ENCODE assay signal across 8 cellular contexts in the genomic region with DNA sequence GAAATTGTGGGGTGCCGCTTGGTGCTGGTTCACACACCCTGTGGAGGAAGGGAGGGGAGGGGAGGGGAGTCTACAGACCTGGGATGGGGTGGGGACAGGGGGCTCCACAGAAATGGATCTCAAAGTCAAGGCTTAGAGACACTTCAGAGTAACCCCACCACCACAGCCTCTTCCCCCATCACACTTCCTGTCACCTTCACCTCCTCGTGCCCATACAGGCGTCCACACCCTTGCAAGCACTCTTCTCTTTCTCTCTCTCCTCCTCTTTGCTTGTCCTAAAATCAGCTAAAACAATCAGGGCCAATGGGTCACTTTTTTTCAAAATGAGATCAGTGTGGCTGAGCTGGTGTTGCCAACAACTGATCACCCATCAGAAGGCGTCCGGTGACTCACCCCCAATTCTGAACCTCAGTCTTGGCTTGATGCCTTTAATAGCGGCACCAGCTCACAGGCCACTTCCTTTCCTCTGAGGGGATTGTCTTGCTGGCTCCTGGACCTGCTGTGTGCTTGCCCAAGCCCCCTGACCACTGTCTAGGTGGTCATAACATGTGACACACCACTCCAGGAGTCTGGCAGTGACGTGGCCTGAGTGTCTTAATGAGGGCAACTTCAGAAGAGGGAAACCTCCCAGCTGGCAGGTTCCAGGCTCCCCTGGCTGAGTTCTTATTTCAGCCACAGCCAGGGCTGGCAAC. TPM values are rescaled to one million over a fixed set of nuclear protein-coding genes. Genes with fewer than 3 reads are reported as not detected.
A peak's percentile ranks its signal among the peaks of the same experiment; 100 is the strongest.
DNase-seq lines count a peak whose midpoint lies in the region; ATAC-seq and TF ChIP-seq lines count a peak whose summit lies in the region.

No MANE protein-coding gene starts in this region.

- no peaks in the 10 kb centered on the region for H3K9me3 Mint-ChIP-seq in naive B cell

- no peaks in the 10 kb centered on the region for H3K36me3 Mint-ChIP-seq in naive B cell

- no peak for TF ChIP-seq EP300 in ovary (IDR thresholded peaks at IDR 0.05)

- WGBS in ovary, 3 donors: 25 to 30% (median 30%) methylated on average over 7 of the region's 7 CpGs

- no peak for TF ChIP-seq CTCF in brain microvascular endothelial cell (IDR thresholded peaks at IDR 0.05; ENCODE audit: low read depth, low read length, missing control alignments)
- no peak for TF ChIP-seq CTCF in ovary (IDR thresholded peaks at IDR 0.05)
- no peak for TF ChIP-seq CTCF in GM13977 (IDR thresholded peaks at IDR 0.05; ENCODE audit: extremely low read depth, insufficient read depth, missing control alignments)

- H3K4me1 Mint-ChIP-seq in naive B cell: peaks cover 21 to 28% (median 21%) of the 10 kb centered on the region in 3 donors

- peak overlapping the region in 7 of 8 donors; percentile 42 to 86 (median 78) for H3K4me3 Mint-ChIP-seq in naive B cell

- H3K27ac Mint-ChIP-seq in naive B cell: no peak overlapping the region

- DNase-seq in HCEC 1CT (peak; percentile 84), SKM-1 (lab: John Stamatoyannopoulos, UW; ENCODE audit: unreplicated experiment) (peak; percentile 54), brain microvascular endothelial cell (peak; percentile 60), naive B cell (no peak), ovary (no peak), HuH-7 (ENCODE audit: low spot score) (no peak), GM13977 (ENCODE audit: low spot score) (no peak)

- H3K27ac ChIP-seq in brain microvascular endothelial cell (no peak overlapping the region), ovary (no peak overlapping the region)

- H3K4me3 ChIP-seq in brain microvascular endothelial cell (ENCODE audit: low read depth, low read length): no peak overlapping the region
- no peak overlapping the region for H3K4me3 ChIP-seq in ovary

- ATAC-seq in naive B cell (ENCODE audit: low read depth in 2 of 2) (no peak), GM18909 (IDR thresholded peaks at IDR 0.05; ENCODE audit: poor library complexity, unreplicated experiment) (no peak)

- in situ Hi-C loops in brain microvascular endothelial cell (cut with HindIII; ENCODE audit: low pct_ligation_motif_present, low sequenced_read_pairs) (no loop called here), GM13977 (cut with MboI; ENCODE audit: low pct_unique_long_range_greater_than_20kb, low sequenced_read_pairs, unreplicated experiment) (no loop called here)

- H3K36me3 ChIP-seq in brain microvascular endothelial cell (replicated peaks) (no peaks in the 10 kb centered on the region), ovary (no peaks in the 10 kb centered on the region)

- no peaks in the 10 kb centered on the region for H3K9me3 ChIP-seq in ovary

- intact Hi-C loops in ovary (cut with DNase I): no loop called here

- peaks cover 28 to 53% (median 45%) of the 10 kb centered on the region in 3 donors for H3K27me3 Mint-ChIP-seq in naive B cell

- no peak for TF ChIP-seq POLR2A in ovary (IDR thresholded peaks at IDR 0.05)

- no peaks in the 10 kb centered on the region for H3K4me1 ChIP-seq in ovary (ENCODE audit: insufficient read depth)

- H3K27me3 ChIP-seq in brain microvascular endothelial cell (replicated peaks) (peaks cover 51% of the 10 kb centered on the region), ovary (no peaks in the 10 kb centered on the region)

RNA-seq across cellular contexts. Expression of a gene that starts 1.5 kb away (rescaled TPM):
- polyA plus RNA-seq in naive B cell (ENCODE audit: low read depth in 6 of 6) (under 1 TPM in 5 of 6 donors, not detected in 1; 0.04 to 0.09 (median 0.09) TPM), ovary (under 1 TPM; 0.01 to 0.12 TPM)
- total RNA-seq in ovary: under 1 TPM in 5 of 7 donors, not detected in 2; under 0.01 to 0.33 (median 0.05) TPM

RNA-seq across cellular contexts. Expression of a gene that starts 12.1 kb away (rescaled TPM):
- 10 to 100 TPM; 43.6 to 75.4 (median 56.2) TPM for polyA plus RNA-seq in naive B cell (ENCODE audit: low read depth in 6 of 6)
- total RNA-seq in ovary: 10 to 100 TPM; 21.1 to 35.9 (median 27.8) TPM
- polyA plus RNA-seq in ovary: 10 to 100 TPM; 13.0 to 34.6 TPM

RNA-seq across cellular contexts. Expression of a gene that starts 29.0 kb away (rescaled TPM):
- 10 to 100 TPM; 14.1 to 28.6 (median 17.8) TPM for polyA plus RNA-seq in naive B cell (ENCODE audit: low read depth in 6 of 6)
- 10 to 100 TPM in 1 of 7 donors, 1 to 10 TPM in 6; 5.2 to 11.8 (median 6.3) TPM for total RNA-seq in ovary
- 1 to 10 TPM; 3.0 to 7.3 TPM for polyA plus RNA-seq in ovary

RNA-seq across cellular contexts. Expression of a gene that starts 38.4 kb away (rescaled TPM):
- polyA plus RNA-seq in naive B cell (ENCODE audit: low read depth in 6 of 6) (10 to 100 TPM in 4 of 6 donors, 1 to 10 TPM in 2; 7.0 to 15.2 (median 11.2) TPM), ovary (10 to 100 TPM in 1 of 2 donors, 1 to 10 TPM in 1; 4.2 to 20.8 TPM)
- 10 to 100 TPM; 15.0 to 20.8 (median 17.5) TPM for total RNA-seq in ovary

RNA-seq across cellular contexts. Expression of a gene that starts 38.8 kb away (rescaled TPM):
- polyA plus RNA-seq in naive B cell (ENCODE audit: low read depth in 6 of 6) (1 to 10 TPM; 5.8 to 10.0 (median 6.6) TPM), ovary (1 to 10 TPM in 1 of 2 donors, under 1 TPM in 1; 0.50 to 1.5 TPM)
- total RNA-seq in ovary: 10 to 100 TPM in 1 of 7 donors, 1 to 10 TPM in 6; 1.3 to 17.6 (median 3.1) TPM

Comparison
In these comparisons a context has a peak if more than half of its experiments do, and no peak if none do; other contexts are left out.
1. DNase-seq: peak in HCEC 1CT (single experiment), SKM-1 (single experiment) and brain microvascular endothelial cell (single experiment); none in naive B cell (single experiment), ovary (0 of 5), HuH-7 (single experiment) and GM13977 (single experiment).